Comparison of ENCODE assay signal across 16 cellular contexts in genomic region chr4:122541996-122542395, GRCh38.
DNase-seq lines count a peak whose midpoint lies in the region; ATAC-seq and TF ChIP-seq lines count a peak whose summit lies in the region.
"Had no signal": no experiment of that assay in that cellular context is flagged by ENCODE, and none has a peak within 500 bp of the region (broad histone marks: within the 10 kb centered on the region; RNA-seq: fewer than 3 reads in every experiment).

No MANE protein-coding gene starts in this region.

- H3K9me3 ChIP-seq in esophagus muscularis mucosa (peaks cover 0 to 8% (median 0%) of the 10 kb centered on the region in 4 donors), breast epithelium (peaks cover 8 to 10% of the 10 kb centered on the region in 2 donors)
- H3K9me3 ChIP-seq: A549, thyroid gland had no signal

- WGBS in esophagus muscularis mucosa: 73% methylated on average over 3 of the region's 3 CpGs

- H3K27ac Mint-ChIP-seq in activated CD4-positive, alpha-beta T cell treated with anti-CD3 and anti-CD28 coated beads, Interleukin-2, amount 10 ng/mL, durations not matched to agents 7 days and 5 days: peak overlapping the region; percentile 81
- H3K27ac Mint-ChIP-seq: activated B cell treated with CpG ODN at 0.5 μM for 24 hours had no signal

- H3K36me3 Mint-ChIP-seq in activated CD4-positive, alpha-beta T cell treated with anti-CD3 and anti-CD28 coated beads, Interleukin-2, amount 10 ng/mL, durations not matched to agents 7 days and 5 days (ENCODE audit: low read depth): peaks cover 9% of the 10 kb centered on the region

- no peaks in the 10 kb centered on the region for H3K27me3 Mint-ChIP-seq in activated CD4-positive, alpha-beta T cell treated with anti-CD3 and anti-CD28 coated beads, Interleukin-2, amount 10 ng/mL, durations not matched to agents 7 days and 5 days
- H3K27me3 Mint-ChIP-seq: activated B cell treated with CpG ODN at 0.5 μM for 24 hours had no signal

- no peaks in the 10 kb centered on the region for H3K4me1 ChIP-seq in esophagus muscularis mucosa
- no peaks in the 10 kb centered on the region for H3K4me1 ChIP-seq in breast epithelium
- H3K4me1 ChIP-seq: A549, gastroesophageal sphincter, thyroid gland had no signal

- DNase-seq in activated CD4-positive, alpha-beta T cell treated with anti-CD3 and anti-CD28 coated beads, Interleukin-2, amount 10 ng/mL, durations not matched to agents 7 days and 5 days: no peak
- DNase-seq in activated CD4-positive, alpha-beta T cell treated with anti-CD3 and anti-CD28 coated beads, Interleukin-2, amount 50 U/mL, for 4 hours: no peak
- DNase-seq in esophagus muscularis mucosa (ENCODE audit: extremely low spot score): peak; percentile 79
- DNase-seq in DMS153 treated with DMSO at 0.1 percent for 48 hours (lab: John Stamatoyannopoulos, UW; ENCODE audit: unreplicated experiment): no peak
- DNase-seq in breast epithelium (ENCODE audit: low spot score in 2 of 2): no peak
- DNase-seq: activated B cell treated with CpG ODN at 0.5 μM for 24 hours, DMS153, H7, NCI-H1092 treated with DMSO at 0.1 percent for 48 hours, thyroid gland had no signal

- TF ChIP-seq CTCF in esophagus muscularis mucosa (IDR thresholded peaks at IDR 0.05) (no peak), breast epithelium (IDR thresholded peaks at IDR 0.05) (no peak)

- peaks cover 25% of the 10 kb centered on the region for H3K9me3 Mint-ChIP-seq in activated CD4-positive, alpha-beta T cell treated with anti-CD3 and anti-CD28 coated beads, Interleukin-2, amount 10 ng/mL, durations not matched to agents 7 days and 5 days
- H3K9me3 Mint-ChIP-seq: activated B cell treated with CpG ODN at 0.5 μM for 24 hours had no signal

- CTCF ChIA-PET in activated CD4-positive, alpha-beta T cell treated with anti-CD3 and anti-CD28 coated beads, Interleukin-2, amount 10 ng/mL, durations not matched to agents 7 days and 5 days (lab: Charles Lee): interaction anchor here (1.0 to 1.5 kb wide), 3 partner anchors 11 to 36 kb away, joined by 3 to 6 read pairs (median 3); no protein-coding TSS in a partner anchor

- TF ChIP-seq POLR2A in esophagus muscularis mucosa (IDR thresholded peaks at IDR 0.05; ENCODE audit: low read depth) (no peak), breast epithelium (IDR thresholded peaks at IDR 0.05) (no peak)

- H3K27me3 ChIP-seq in esophagus muscularis mucosa (no peaks in the 10 kb centered on the region), breast epithelium (no peaks in the 10 kb centered on the region)
- H3K27me3 ChIP-seq: gastroesophageal sphincter, thyroid gland had no signal

- no peak overlapping the region for H3K4me3 ChIP-seq in esophagus muscularis mucosa
- H3K4me3 ChIP-seq in breast epithelium: no peak overlapping the region
- H3K4me3 ChIP-seq: A549, gastroesophageal sphincter, thyroid gland had no signal

- intact Hi-C loops in esophagus muscularis mucosa (cut with DNase I): no loop called here
- intact Hi-C loops in breast epithelium (cut with DNase I; ENCODE audit: low total_unique reads): loop anchor here (5.0 kb wide), 1 partner anchor 715 kb away; no protein-coding TSS in a partner anchor

- POLR2A ChIA-PET in activated CD4-positive, alpha-beta T cell treated with anti-CD3 and anti-CD28 coated beads, Interleukin-2, amount 10 ng/mL, durations not matched to agents 7 days and 5 days (lab: Charles Lee): no interaction called here

- H3K4me1 Mint-ChIP-seq in activated CD4-positive, alpha-beta T cell treated with anti-CD3 and anti-CD28 coated beads, Interleukin-2, amount 10 ng/mL, durations not matched to agents 7 days and 5 days: peaks cover 60% of the 10 kb centered on the region
- H3K4me1 Mint-ChIP-seq: activated B cell treated with CpG ODN at 0.5 μM for 24 hours had no signal

- no peak overlapping the region for H3K27ac ChIP-seq in esophagus muscularis mucosa (replicated peaks in 1 of 4)
- no peak overlapping the region for H3K27ac ChIP-seq in breast epithelium
- H3K27ac ChIP-seq: A549, gastroesophageal sphincter, thyroid gland had no signal

- no peak overlapping the region for H3K4me3 Mint-ChIP-seq in activated CD4-positive, alpha-beta T cell treated with anti-CD3 and anti-CD28 coated beads, Interleukin-2, amount 10 ng/mL, durations not matched to agents 7 days and 5 days
- H3K4me3 Mint-ChIP-seq: activated B cell treated with CpG ODN at 0.5 μM for 24 hours had no signal

- H3K36me3 ChIP-seq in esophagus muscularis mucosa (no peaks in the 10 kb centered on the region), breast epithelium (no peaks in the 10 kb centered on the region)
- H3K36me3 ChIP-seq: gastroesophageal sphincter, thyroid gland had no signal

- peak; percentile 6 for ATAC-seq in HG02571 (IDR thresholded peaks at IDR 0.05; ENCODE audit: unreplicated experiment)
- ATAC-seq in HG03460 (IDR thresholded peaks at IDR 0.05; ENCODE audit: unreplicated experiment): peak; percentile 15
- ATAC-seq in HG03025 (IDR thresholded peaks at IDR 0.05; ENCODE audit: low FRiP score, unreplicated experiment): no peak
- ATAC-seq: A549, gastroesophageal sphincter, sciatic nerve had no signal

- no peak for TF ChIP-seq EP300 in esophagus muscularis mucosa (IDR thresholded peaks at IDR 0.05)
